ENCODE assay signal across 31 cellular contexts in genomic region chr5:52881468-52881867, GRCh38.
"Had no signal": no experiment of that assay in that cellular context is flagged by ENCODE, and none has a peak within 500 bp of the region (broad histone marks: within the 10 kb centered on the region; RNA-seq: fewer than 3 reads in every experiment).

No MANE protein-coding gene starts in this region.

- H3K27me3 ChIP-seq: SJCRH30 had no signal

- H3K4me2 ChIP-seq: PC-9 had no signal

- FAIRE-seq: RCC 7860 had no signal

- H3K9me3 ChIP-seq: SJCRH30 had no signal

- ATAC-seq: Panc1, Right ventricle myocardium inferior, SK-N-SH treated with all-trans-retinoic acid at 6 μM for 48 hours had no signal

- H3K27ac ChIP-seq: PC-9, RWPE1, SJCRH30 had no signal

- H2AFZ ChIP-seq: PC-9 had no signal

- DNase-seq: Karpas-422, MM.1S, MV-4-11, NCI-H1092, NCI-H1105, NCI-H1417 treated with DMSO at 0.1 percent for 48 hours, NCI-H1436 treated with DMSO at 0.1 percent for 48 hours, NCI-H1694 treated with DMSO at 0.1 percent for 48 hours, NCI-H187 treated with DMSO at 0.1 percent for 48 hours, NCI-H2029, NCI-H2081 treated with DMSO at 0.1 percent for 48 hours, NCI-H2107, NCI-H2171, NCI-H226, NCI-H446 treated with DMSO at 0.1 percent for 48 hours, NCI-H510A, NCI-H524, NCI-H526, NCI-H69, NCI-H748 treated with DMSO at 0.1 percent for 48 hours, NCI-H82, PC-9, SHP77, SIG-M5, SJCRH30 had no signal

- H3K36me3 ChIP-seq: SJCRH30 had no signal

- H3K4me3 ChIP-seq: PC-9, SJCRH30, SK-N-MC had no signal
